ENCODE assay signal across 8 cellular contexts in the genomic region with DNA sequence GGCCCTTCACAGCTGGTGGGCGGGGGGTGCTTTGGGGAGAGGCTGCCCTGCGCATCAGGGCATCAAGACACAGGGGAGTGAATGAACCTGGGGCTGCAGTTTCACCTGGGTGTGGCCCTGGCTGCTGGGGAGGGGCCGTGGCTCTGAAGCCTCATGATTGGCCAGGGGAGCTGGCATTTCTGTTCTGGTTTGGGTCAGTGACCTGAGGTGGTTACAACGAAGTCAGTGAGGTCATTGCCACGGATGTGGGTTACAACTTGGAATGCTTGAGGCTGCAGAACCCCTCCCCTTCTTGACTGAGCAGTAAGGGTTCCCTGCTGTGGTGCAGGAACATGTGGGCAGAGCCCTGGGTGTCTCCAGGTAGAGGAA.
DNase-seq lines count a peak whose midpoint lies in the region; ATAC-seq and TF ChIP-seq lines count a peak whose summit lies in the region.

No MANE protein-coding gene starts in this region.

- POLR2A ChIA-PET in RWPE1 (lab: Yijun Ruan, JAX; ENCODE audit: low non-redundant PET) = interaction anchor here (0.6 to 0.8 kb wide), 3 partner anchors 11 to 161 kb away, joined by 3 read pairs; no protein-coding TSS in a partner anchor

- H3K9me3 Mint-ChIP-seq in stimulated activated effector memory CD8-positive, alpha-beta T cell treated with anti-CD3 and anti-CD28 coated beads, Interleukin-12 subunit alpha, Interleukin-12 subunit beta, amount 100 ng/mL, for 72 hours = no peaks in the 10 kb centered on the region

- DNase-seq in EL = peak; percentile 93
- DNase-seq in RWPE1 (ENCODE audit: low spot score) = peak; percentile 85
- peak; percentile 78 for DNase-seq in central memory CD4-positive, alpha-beta T cell
- DNase-seq in stimulated activated effector memory CD8-positive, alpha-beta T cell treated with anti-CD3 and anti-CD28 coated beads, Interleukin-12 subunit alpha, Interleukin-12 subunit beta, amount 100 ng/mL, for 72 hours (ENCODE audit: low spot score in 2 of 2) = peak; percentile 45 to 86

- CTCF ChIA-PET in RWPE1 (lab: Yijun Ruan, JAX) = interaction anchor here (0.8 to 1.5 kb wide), 4 partner anchors 9 to 85 kb away, joined by 3 to 5 read pairs (median 4); partner anchors contain the start of gene LKAAEAR1

- peak overlapping the region; percentile 83 for H3K27ac ChIP-seq in RWPE1

- no peak for TF ChIP-seq CTCF in RWPE1 (conservative IDR thresholded peaks at IDR 0.05; ENCODE audit: low read depth)

- H3K36me3 Mint-ChIP-seq in stimulated activated effector memory CD8-positive, alpha-beta T cell treated with anti-CD3 and anti-CD28 coated beads, Interleukin-12 subunit alpha, Interleukin-12 subunit beta, amount 100 ng/mL, for 72 hours = peaks cover 64% of the 10 kb centered on the region

- H3K4me1 Mint-ChIP-seq in stimulated activated effector memory CD8-positive, alpha-beta T cell treated with anti-CD3 and anti-CD28 coated beads, Interleukin-12 subunit alpha, Interleukin-12 subunit beta, amount 100 ng/mL, for 72 hours = peaks cover 58% of the 10 kb centered on the region

- ATAC-seq in GM21825 (IDR thresholded peaks at IDR 0.05; ENCODE audit: unreplicated experiment) = peak; percentile 42
- ATAC-seq in stimulated activated effector memory CD8-positive, alpha-beta T cell treated with anti-CD3 and anti-CD28 coated beads, Interleukin-12 subunit alpha, Interleukin-12 subunit beta, amount 100 ng/mL, for 72 hours = peak; percentile 80
- ATAC-seq in HG03025 (IDR thresholded peaks at IDR 0.05; ENCODE audit: low FRiP score, unreplicated experiment) = no peak
- ATAC-seq in GM18858 (IDR thresholded peaks at IDR 0.05; ENCODE audit: unreplicated experiment) = no peak
- no peak for ATAC-seq in HG03039 (IDR thresholded peaks at IDR 0.05; ENCODE audit: unreplicated experiment)

- peak overlapping the region; percentile 91 for H3K27ac Mint-ChIP-seq in stimulated activated effector memory CD8-positive, alpha-beta T cell treated with anti-CD3 and anti-CD28 coated beads, Interleukin-12 subunit alpha, Interleukin-12 subunit beta, amount 100 ng/mL, for 72 hours

- H3K4me3 Mint-ChIP-seq in stimulated activated effector memory CD8-positive, alpha-beta T cell treated with anti-CD3 and anti-CD28 coated beads, Interleukin-12 subunit alpha, Interleukin-12 subunit beta, amount 100 ng/mL, for 72 hours = peak overlapping the region; percentile 82

Comparison
In these comparisons a context has a peak if more than half of its experiments do, and no peak if none do; other contexts are left out.
1. ATAC-seq: peak in GM21825 (single experiment) and stimulated activated effector memory CD8-positive, alpha-beta T cell treated with anti-CD3 and anti-CD28 coated beads, Interleukin-12 subunit alpha, Interleukin-12 subunit beta, amount 100 ng/mL, for 72 hours (single experiment); none in HG03025 (single experiment), GM18858 (single experiment) and HG03039 (single experiment).
2. Peak in every context shown above with its lines, with median percentiles within 50 percentile points of each other: DNase-seq.